ENCODE assay signal across 15 cellular contexts in genomic region chr17:47878203-47879027, GRCh38. TPM values are rescaled to one million over a fixed set of nuclear protein-coding genes. Genes with fewer than 3 reads are reported as not detected.
DNase-seq lines count a peak whose midpoint lies in the region.
"Had no signal": no experiment of that assay in that cellular context is flagged by ENCODE, and none has a peak within 500 bp of the region (broad histone marks: within the 10 kb centered on the region; RNA-seq: fewer than 3 reads in every experiment).

No MANE protein-coding gene starts in this region.

- H3K27me3 ChIP-seq in NT2/D1 (ENCODE audit: insufficient read depth, insufficient read length) (no peaks in the 10 kb centered on the region), mesenchymal stem cell (ENCODE audit: control insufficient read depth in 1 of 2, insufficient read depth in 1 of 2, low read length in 2 of 2) (peaks cover 19 to 77% of the 10 kb centered on the region in 2 experiments)
- H3K27me3 ChIP-seq: ovary had no signal

- H3K4ac ChIP-seq in mesenchymal stem cell (ENCODE audit: low read depth in 1 of 2, low read length in 2 of 2): peak overlapping the region; percentile 0 to 66

- peak overlapping the region in 1 of 2 experiments; percentile 9 for H3K23ac ChIP-seq in mesenchymal stem cell (ENCODE audit: low read length in 2 of 2)

- peak overlapping the region; percentile 73 for H4K91ac ChIP-seq in mesenchymal stem cell (ENCODE audit: low read length)

- peak overlapping the region; percentile 93 for H4K8ac ChIP-seq in mesenchymal stem cell (ENCODE audit: low read length)

- no peaks in the 10 kb centered on the region for H3K79me1 ChIP-seq in mesenchymal stem cell (replicated peaks; ENCODE audit: low read length, poor library complexity, severe bottlenecking)

- H2BK120ac ChIP-seq in mesenchymal stem cell (ENCODE audit: low read depth, low read length): peak overlapping the region; percentile 80

- H2BK12ac ChIP-seq in mesenchymal stem cell (ENCODE audit: low read length in 2 of 2): peak overlapping the region; percentile 79 to 96

- H3K9me3 ChIP-seq in NT2/D1 (ENCODE audit: insufficient read depth, low read length): no peaks in the 10 kb centered on the region
- no peaks in the 10 kb centered on the region for H3K9me3 ChIP-seq in mesenchymal stem cell (ENCODE audit: control insufficient read depth, low read length)
- H3K9me3 ChIP-seq: esophagus squamous epithelium, left lung, ovary had no signal

- no peak overlapping the region for H2AFZ ChIP-seq in mesenchymal stem cell (ENCODE audit: low read depth, low read length)

- H2BK15ac ChIP-seq in mesenchymal stem cell (ENCODE audit: low read depth, poor library complexity, severe bottlenecking): peak overlapping the region; percentile 70

- H3K14ac ChIP-seq in mesenchymal stem cell (ENCODE audit: low read length in 2 of 2): peak overlapping the region in 1 of 2 experiments; percentile 71

- H3K4me3 ChIP-seq in NT2/D1 (ENCODE audit: insufficient read length, low read depth) (no peak overlapping the region), mesenchymal stem cell (ENCODE audit: insufficient read depth in 1 of 2, low read depth in 1 of 2, low read length in 2 of 2) (no peak overlapping the region)
- H3K4me3 ChIP-seq: esophagus squamous epithelium, left lung, ovary had no signal

- peak overlapping the region; percentile 34 to 81 for H3K18ac ChIP-seq in mesenchymal stem cell (ENCODE audit: low read depth in 1 of 2, low read length in 2 of 2)

- H2BK5ac ChIP-seq in mesenchymal stem cell (ENCODE audit: low read depth, low read length, poor library complexity, severe bottlenecking): no peak overlapping the region

- DNase-seq in EL (peak; percentile 34), NT2/D1 (ENCODE audit: low read depth, low spot score) (no peak), mesenchymal stem cell (peak; percentile 29), AG08396 (ENCODE audit: low spot score) (no peak), NCI-H82 treated with DMSO at 0.1 percent for 48 hours (lab: John Stamatoyannopoulos, UW; ENCODE audit: unreplicated experiment) (no peak), HCEC 1CT (no peak)
- DNase-seq: activated CD4-positive, CD25-positive, alpha-beta regulatory T cell; CD4-positive, alpha-beta T cell; DMS53; esophagus squamous epithelium; left lung; NCI-H1436 treated with DMSO at 0.1 percent for 48 hours; stimulated activated CD4-positive, alpha-beta T cell treated with anti-CD3 and anti-CD28 coated beads, Interleukin-4, amount 100 ng/mL, for 24 hours; substantia nigra had no signal

- H3K4me1 ChIP-seq in NT2/D1 (ENCODE audit: insufficient read depth, insufficient read length) (peaks cover 22% of the 10 kb centered on the region), mesenchymal stem cell (ENCODE audit: control insufficient read depth, insufficient read depth, low read depth, low read length) (peaks cover 9% of the 10 kb centered on the region)

- H3K27ac ChIP-seq in mesenchymal stem cell (ENCODE audit: low read length, poor library complexity, severe bottlenecking): no peak overlapping the region
- H3K27ac ChIP-seq: esophagus squamous epithelium, left lung, ovary had no signal

- H3K36me3 ChIP-seq in NT2/D1 (ENCODE audit: insufficient read depth, insufficient read length, low read length) (no peaks in the 10 kb centered on the region), mesenchymal stem cell (ENCODE audit: control insufficient read depth in 1 of 2, insufficient read depth in 2 of 2, low read depth in 1 of 2, low read length in 2 of 2) (no peaks in the 10 kb centered on the region)
- H3K36me3 ChIP-seq: esophagus squamous epithelium, left lung, ovary had no signal

- WGBS in mesenchymal stem cell: 54% methylated on average over 8 of the region's 10 CpGs

- H2AK5ac ChIP-seq in mesenchymal stem cell (ENCODE audit: low read length, severe bottlenecking): no peak overlapping the region

- H3K9ac ChIP-seq in NT2/D1 (ENCODE audit: insufficient read length, low read depth) (peak overlapping the region; percentile 0), mesenchymal stem cell (ENCODE audit: low read length) (no peak overlapping the region)

- no peak overlapping the region for H3K4me2 ChIP-seq in mesenchymal stem cell (ENCODE audit: low read length, poor library complexity, severe bottlenecking)

RNA-seq across cellular contexts. Expression of gene SP2, which starts 17.6 kb away (rescaled TPM):
- 25.4 TPM for polyA plus RNA-seq in mesenchymal stem cell (2013, experiment 1 of 2)
- polyA plus RNA-seq in mesenchymal stem cell (2013, experiment 2 of 2): 26.2 TPM

RNA-seq across cellular contexts. Expression of gene SP6, which starts 27.5 kb away (rescaled TPM):
- polyA plus RNA-seq in mesenchymal stem cell (2013, experiment 1 of 2): 0.01 TPM
- polyA plus RNA-seq in mesenchymal stem cell (2013, experiment 2 of 2): 0.03 TPM

RNA-seq across cellular contexts. Expression of gene SCRN2, which starts 37.3 kb away (rescaled TPM):
- polyA plus RNA-seq in mesenchymal stem cell (2013, experiment 1 of 2): 20.3 TPM
- polyA plus RNA-seq in mesenchymal stem cell (2013, experiment 2 of 2): 18.3 TPM

RNA-seq across cellular contexts. Expression of gene LRRC46, which starts 46.9 kb away (rescaled TPM):
- polyA plus RNA-seq in mesenchymal stem cell (2013, experiment 1 of 2): 0.30 TPM
- 0.36 TPM for polyA plus RNA-seq in mesenchymal stem cell (2013, experiment 2 of 2)

RNA-seq across cellular contexts. Expression of gene MRPL10, which starts 47.1 kb away (rescaled TPM):
- polyA plus RNA-seq in mesenchymal stem cell (2013, experiment 1 of 2): 46.1 TPM
- 47.7 TPM for polyA plus RNA-seq in mesenchymal stem cell (2013, experiment 2 of 2)

Comparison
In these comparisons a context has a peak if more than half of its experiments do, and no peak if none do; other contexts are left out.
1. DNase-seq: peak in EL (single experiment) and mesenchymal stem cell (single experiment); none in NT2/D1 (single experiment), AG08396 (single experiment), NCI-H82 treated with DMSO at 0.1 percent for 48 hours (single experiment) and HCEC 1CT (single experiment).